Comparison of ENCODE assay signal across 19 cellular contexts in genomic region chr12:65308601-65309071, GRCh38. TPM values are rescaled to one million over a fixed set of nuclear protein-coding genes. Genes with fewer than 3 reads are reported as not detected.
DNase-seq lines count a peak whose midpoint lies in the region; FAIRE-seq and TF ChIP-seq lines count a peak whose summit lies in the region.
"Had no signal": no experiment of that assay in that cellular context is flagged by ENCODE, and none has a peak within 500 bp of the region (broad histone marks: within the 10 kb centered on the region; RNA-seq: fewer than 3 reads in every experiment).

No MANE protein-coding gene starts in this region.

- no peaks in the 10 kb centered on the region for H3K9me3 Mint-ChIP-seq in HFFc6
- H3K9me3 Mint-ChIP-seq: CD4-positive, alpha-beta T cell; nephron progenitor cell had no signal

- intact Hi-C loops in colonic mucosa (cut with DNase I): loop anchor here (5.0 kb wide), 1 partner anchor 779 kb away; no protein-coding TSS in a partner anchor

- no peaks in the 10 kb centered on the region for H3K9me3 ChIP-seq in BE2C
- H3K9me3 ChIP-seq in colonic mucosa: no peaks in the 10 kb centered on the region
- H3K9me3 ChIP-seq: heart left ventricle, sigmoid colon had no signal

- peaks cover 98% of the 10 kb centered on the region for H3K4me1 Mint-ChIP-seq in HFFc6 (ENCODE audit: low read depth)

- DNase-seq in BE2C (peak; percentile 9), HFFc6 (peak; percentile 29), bronchial epithelial cell (ENCODE audit: low read depth) (peak; percentile 54), lung microvascular endothelial cell (ENCODE audit: low read depth in 2 of 2) (peak; percentile 70 to 95), iPS-NIHi7 (ENCODE audit: extremely low spot score) (no peak), colonic mucosa (no peak), NCI-H2196 treated with DMSO at 0.1 percent for 48 hours (lab: John Stamatoyannopoulos, UW; ENCODE audit: unreplicated experiment) (no peak), erythroblast (lab: John Stamatoyannopoulos, UW) (no peak)
- DNase-seq: CD4-positive, alpha-beta T cell; effector memory CD4-positive, alpha-beta T cell; heart left ventricle; left colon; NCI-H1694; NCI-H526; nephron progenitor cell; SHP77; sigmoid colon; stimulated activated naive CD4-positive, alpha-beta T cell treated with Interleukin-2 at 50 U/mL for 16 hours had no signal

- H3K36me3 Mint-ChIP-seq in HFFc6 (ENCODE audit: low read depth): peaks cover 12% of the 10 kb centered on the region

- H3K27ac ChIP-seq in colonic mucosa: no peak overlapping the region

- H3K4me3 Mint-ChIP-seq in HFFc6: peak overlapping the region; percentile 74
- H3K4me3 Mint-ChIP-seq: CD4-positive, alpha-beta T cell; nephron progenitor cell had no signal

- no peaks in the 10 kb centered on the region; the same call in 1 of the 2 replicates for H3K27me3 Mint-ChIP-seq in HFFc6 (ENCODE audit: insufficient read depth)

- no peak for FAIRE-seq in bronchial epithelial cell (lab: Jason Lieb, UNC)
- FAIRE-seq: urothelium cell line had no signal

- H3K27me3 ChIP-seq in BE2C (peaks cover 3% of the 10 kb centered on the region), bronchial epithelial cell (ENCODE audit: control insufficient read depth, insufficient read depth, low read length) (no peaks in the 10 kb centered on the region), colonic mucosa (no peaks in the 10 kb centered on the region)
- H3K27me3 ChIP-seq: heart left ventricle, sigmoid colon had no signal

- H3K36me3 ChIP-seq in BE2C (no peaks in the 10 kb centered on the region), bronchial epithelial cell (ENCODE audit: control insufficient read depth, insufficient read depth, low read length) (no peaks in the 10 kb centered on the region), colonic mucosa (no peaks in the 10 kb centered on the region)

- H3K4me1 ChIP-seq in BE2C: peaks cover 3% of the 10 kb centered on the region; the same call in 1 of the 2 replicates
- H3K4me1 ChIP-seq in colonic mucosa: no peaks in the 10 kb centered on the region

- peak overlapping the region; percentile 82 for H3K27ac Mint-ChIP-seq in HFFc6
- H3K27ac Mint-ChIP-seq: CD4-positive, alpha-beta T cell had no signal

- TF ChIP-seq CTCF in BE2C (IDR thresholded peaks at IDR 0.05; ENCODE audit: low read depth, low read length): no peak
- TF ChIP-seq CTCF in HFFc6 (IDR thresholded peaks at IDR 0.05): no peak
- TF ChIP-seq CTCF in bronchial epithelial cell (IDR thresholded peaks at IDR 0.05; ENCODE audit: insufficient read depth, low read length, severe bottlenecking): no peak
- TF ChIP-seq CTCF in colonic mucosa (IDR thresholded peaks at IDR 0.05): no peak

- no peak for TF ChIP-seq POLR2A in erythroblast (IDR thresholded peaks at IDR 0.05; ENCODE audit: low read length)

- no peak overlapping the region for H3K9ac ChIP-seq in colonic mucosa (ENCODE audit: low read depth in 2 of 2, low read length in 2 of 2)

- H3K4me3 ChIP-seq in BE2C (ENCODE audit: low read depth, low read length) (no peak overlapping the region), bronchial epithelial cell (ENCODE audit: low read depth, low read length) (no peak overlapping the region), colonic mucosa (no peak overlapping the region)
- H3K4me3 ChIP-seq: heart left ventricle, sigmoid colon had no signal

RNA-seq across cellular contexts. Expression of gene MSRB3, which starts 30.2 kb away (rescaled TPM):
- polyA plus RNA-seq in BE2C (2012; ENCODE audit: insufficient read depth, insufficient read length, low read depth): not detected
- total RNA-seq in HFFc6 (2021; fragmentation: NEBNext Ultra II Directional; extraction: Animal tissue kit (Norgen Biotek cat#: 25700)): 100 to 1,000 TPM; 108 to 143 (median 127) TPM
- total RNA-seq in bronchial epithelial cell: 1.6 and 4.2 TPM in 2 replicates
- 33.8 and 44.2 TPM in 2 replicates for total RNA-seq in lung microvascular endothelial cell
- total RNA-seq in colonic mucosa: 10 to 100 TPM in 1 of 2 donors, 1 to 10 TPM in 1; 3.5 to 29.6 TPM

Comparison
In these comparisons a context has a peak if more than half of its experiments do, and no peak if none do; other contexts are left out.
1. DNase-seq: peak in BE2C (single experiment), HFFc6 (single experiment), bronchial epithelial cell (single experiment) and lung microvascular endothelial cell (2 of 2); none in iPS-NIHi7 (single experiment), colonic mucosa (single experiment), NCI-H2196 treated with DMSO at 0.1 percent for 48 hours (single experiment) and erythroblast (0 of 2).